23 cellular contexts compared by ENCODE assay signal in the genomic region with DNA sequence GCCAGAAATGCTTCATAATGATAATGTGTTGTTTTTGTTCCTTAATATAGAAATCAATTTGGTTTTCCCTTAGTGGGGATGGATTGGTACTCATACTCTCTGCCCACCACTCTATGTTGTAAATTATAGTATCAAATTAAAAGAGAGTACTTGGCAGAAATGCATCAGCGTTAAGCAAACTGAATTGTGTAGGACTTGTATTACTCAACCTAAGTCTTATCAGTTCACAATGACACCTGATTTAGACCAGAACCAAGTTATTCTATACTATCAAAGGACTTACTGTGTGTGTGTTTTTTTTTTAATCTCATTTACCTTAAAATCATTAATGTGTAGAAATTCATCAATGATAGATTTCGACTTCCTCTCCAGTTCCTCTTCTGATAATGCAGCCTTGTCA.
"Had no signal": no experiment of that assay in that cellular context is flagged by ENCODE, and none has a peak within 500 bp of the region (broad histone marks: within the 10 kb centered on the region; RNA-seq: fewer than 3 reads in every experiment).

No MANE protein-coding gene starts in this region.

- H3K27me3 Mint-ChIP-seq: memory B cell; stimulated activated memory B cell treated with anti-CD40 and anti-IgM and Interleukin-4, amounts not matched to agents 10 μg/mL and 1 μg/mL and 100 μg/mL, for 72 hours; type B pancreatic cell had no signal

- H3K36me3 ChIP-seq: ovary had no signal

- H3K27ac Mint-ChIP-seq: natural killer cell; stimulated activated memory B cell treated with anti-CD40 and anti-IgM and Interleukin-4, amounts not matched to agents 10 μg/mL and 1 μg/mL and 100 μg/mL, for 72 hours; type B pancreatic cell had no signal

- H3K27ac ChIP-seq: coronary artery, gastrocnemius medialis, ovary, psoas muscle, sigmoid colon, testis, tibial artery had no signal

- DNase-seq: dermis blood vessel endothelial cell; effector memory CD4-positive, alpha-beta T cell; gastrocnemius medialis; head of caudate nucleus; left ventricle myocardium superior; natural killer cell; occipital lobe; ovary; posterior cingulate gyrus; psoas muscle; right cardiac atrium; sigmoid colon; stimulated activated CD4-positive, alpha-beta T cell treated with anti-CD3 and anti-CD28 coated beads, Interleukin-4, amount 100 ng/mL, for 4 hours; stimulated activated naive CD8-positive, alpha-beta T cell treated with anti-CD3 and anti-CD28 coated beads, Interleukin-15, Interleukin-2, amounts not matched to agents 100 U/mL and 50 U/mL, for 24 hours; substantia nigra; tibial artery had no signal

- H3K4me3 Mint-ChIP-seq: memory B cell; natural killer cell; stimulated activated memory B cell treated with anti-CD40 and anti-IgM and Interleukin-4, amounts not matched to agents 10 μg/mL and 1 μg/mL and 100 μg/mL, for 72 hours; type B pancreatic cell had no signal

- H3K9me3 Mint-ChIP-seq: memory B cell; natural killer cell; stimulated activated memory B cell treated with anti-CD40 and anti-IgM and Interleukin-4, amounts not matched to agents 10 μg/mL and 1 μg/mL and 100 μg/mL, for 72 hours; type B pancreatic cell had no signal

- H3K27me3 ChIP-seq: esophagus muscularis mucosa, gastrocnemius medialis, ovary, sigmoid colon, testis, tibial artery had no signal

- H3K4me1 Mint-ChIP-seq: memory B cell; natural killer cell; stimulated activated memory B cell treated with anti-CD40 and anti-IgM and Interleukin-4, amounts not matched to agents 10 μg/mL and 1 μg/mL and 100 μg/mL, for 72 hours had no signal

- H3K4me1 ChIP-seq: gastrocnemius medialis, psoas muscle, sigmoid colon, testis, tibial artery had no signal

- ATAC-seq: gastrocnemius medialis; left ventricle myocardium superior; natural killer cell; psoas muscle; right cardiac atrium; stimulated activated memory B cell treated with anti-CD40 and anti-IgM and Interleukin-4, amounts not matched to agents 10 μg/mL and 1 μg/mL and 100 μg/mL, for 72 hours; stimulated activated naive CD8-positive, alpha-beta T cell treated with anti-CD3 and anti-CD28 coated beads, Interleukin-15, Interleukin-2, amounts not matched to agents 100 U/mL and 50 U/mL, for 24 hours had no signal

- H3K4me3 ChIP-seq: coronary artery, esophagus muscularis mucosa, gastrocnemius medialis, lung, ovary, psoas muscle, sigmoid colon, testis, tibial artery had no signal

- H3K9me3 ChIP-seq: esophagus muscularis mucosa, gastrocnemius medialis, ovary, psoas muscle, sigmoid colon, testis, tibial artery had no signal
